In the genomic region with DNA sequence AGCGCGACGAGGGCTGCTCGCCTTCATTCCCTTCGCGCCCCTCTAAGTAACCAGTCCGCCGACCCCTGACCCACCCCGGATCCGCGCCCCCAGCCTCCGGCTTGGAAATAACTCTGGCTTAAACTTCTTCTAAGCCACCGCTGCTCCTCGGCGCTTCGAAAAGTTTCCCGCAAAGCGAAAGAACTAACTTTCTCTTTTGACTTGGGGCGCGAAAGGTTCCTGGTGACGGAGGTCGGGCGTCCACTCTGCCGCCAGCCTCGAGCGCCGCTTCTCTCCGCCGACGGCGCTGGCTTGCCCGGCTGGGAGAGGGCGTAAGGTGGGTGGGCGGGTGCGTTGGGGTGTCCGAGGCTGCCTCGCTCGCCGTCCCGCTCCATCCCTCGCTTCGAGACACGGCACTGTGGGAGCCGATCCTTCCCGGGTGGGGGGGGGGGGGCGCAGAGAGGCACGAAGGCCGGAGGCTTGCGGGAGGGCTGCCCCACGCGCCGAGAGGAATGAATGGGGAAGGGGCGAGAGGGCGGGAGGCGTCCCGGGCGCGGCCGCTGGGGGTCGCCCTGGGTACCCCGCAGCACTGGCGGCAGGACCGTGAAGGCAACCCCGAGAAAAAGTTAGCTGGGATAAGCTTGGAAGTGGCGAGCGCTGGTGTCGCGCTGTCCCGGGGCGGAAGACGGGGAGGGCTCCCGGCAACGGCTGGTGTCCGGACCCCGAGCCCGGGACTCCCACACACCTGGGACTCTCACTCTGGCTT, we compare ENCODE assay signal across 8 cellular contexts. TPM values are rescaled to one million over a fixed set of nuclear protein-coding genes. Genes with fewer than 3 reads are reported as not detected.
DNase-seq lines count a peak whose midpoint lies in the region; ATAC-seq, FAIRE-seq and TF ChIP-seq lines count a peak whose summit lies in the region.

No MANE protein-coding gene starts in this region.

- WGBS in esophagus muscularis mucosa: under 1% methylated on average over 32 of the region's 76 CpGs

- peak overlapping the region in 4 of 5 donors; percentile 84 to 93 (median 88) for H3K9ac ChIP-seq in subcutaneous abdominal adipose tissue (ENCODE audit: low read length in 5 of 5)

- intact Hi-C loops in esophagus muscularis mucosa (cut with DNase I): loop anchor here (5.0 kb wide), 2 partner anchors 42 to 132 kb away; no protein-coding TSS in a partner anchor

- peaks cover 0 to 33% (median 20%) of the 10 kb centered on the region in 4 donors for H3K27me3 ChIP-seq in esophagus muscularis mucosa
- peaks cover 12 to 41% (median 23%) of the 10 kb centered on the region in 5 donors for H3K27me3 ChIP-seq in subcutaneous abdominal adipose tissue (ENCODE audit: control insufficient read depth in 5 of 5, insufficient read depth in 4 of 5, low read length in 5 of 5)

- H3K4me3 ChIP-seq in esophagus muscularis mucosa (peak overlapping the region; percentile 69 to 90 (median 83)), subcutaneous abdominal adipose tissue (ENCODE audit: low read depth in 1 of 5, low read length in 5 of 5) (peak overlapping the region; percentile 79 to 94 (median 83))

- H3K36me3 ChIP-seq in esophagus muscularis mucosa (no peaks in the 10 kb centered on the region), subcutaneous abdominal adipose tissue (ENCODE audit: control insufficient read depth in 5 of 5, insufficient read depth in 5 of 5, low read length in 5 of 5) (no peaks in the 10 kb centered on the region)

- in situ Hi-C loops in G401 (cut with HindIII; ENCODE audit: low sequenced_read_pairs): no loop called here

- peak; percentile 24 for FAIRE-seq in GM12892 (lab: Jason Lieb, UNC)

- DNase-seq in GM12892 (ENCODE audit: insufficient read length) (peak; percentile 55), NCI-H2171 treated with DMSO at 0.1 percent for 48 hours (lab: John Stamatoyannopoulos, UW) (peak; percentile 54), activated T-cell treated with anti-CD3 and anti-CD28 coated beads for 48 hours (ENCODE audit: low read depth) (peak; percentile 47), esophagus muscularis mucosa (ENCODE audit: extremely low spot score) (no peak), myocyte (ENCODE audit: low read depth) (peak; percentile 59), G401 (ENCODE audit: low spot score) (no peak)

- H3K4me1 ChIP-seq in esophagus muscularis mucosa (peaks cover 40 to 56% (median 51%) of the 10 kb centered on the region in 4 donors), subcutaneous abdominal adipose tissue (ENCODE audit: control insufficient read depth in 5 of 5, insufficient read depth in 5 of 5, low read length in 5 of 5) (peaks cover 0 to 53% (median 39%) of the 10 kb centered on the region in 5 donors)

- TF ChIP-seq POLR2A in GM12892 (IDR thresholded peaks at IDR 0.05; ENCODE audit: low read depth, low read length) (no peak), esophagus muscularis mucosa (IDR thresholded peaks at IDR 0.05; ENCODE audit: low read depth) (no peak)

- H3K9me3 ChIP-seq in esophagus muscularis mucosa (no peaks in the 10 kb centered on the region), subcutaneous abdominal adipose tissue (ENCODE audit: control insufficient read depth in 5 of 5, low read length in 5 of 5) (no peaks in the 10 kb centered on the region)

- ATAC-seq in HG02678 (IDR thresholded peaks at IDR 0.05; ENCODE audit: unreplicated experiment): peak; percentile 24

- H3K27ac ChIP-seq in esophagus muscularis mucosa (replicated peaks in 1 of 4) (peak overlapping the region; percentile 98 to 100 (median 99)), subcutaneous abdominal adipose tissue (ENCODE audit: low read depth, low read length) (peak overlapping the region; percentile 70)

- no peak for TF ChIP-seq EP300 in esophagus muscularis mucosa (IDR thresholded peaks at IDR 0.05)

- TF ChIP-seq CTCF in esophagus muscularis mucosa (IDR thresholded peaks at IDR 0.05): peak; percentile 22 to 45 (median 41)

RNA-seq across cellular contexts. Expression of gene ATF3, which starts 0.6 kb away (rescaled TPM):
- polyA plus RNA-seq in GM12892 (2012; ENCODE audit: missing spikeins): 17.0 TPM
- total RNA-seq in esophagus muscularis mucosa (10 to 100 TPM in 1 of 4 donors, 1 to 10 TPM in 3; 2.9 to 29.7 (median 3.7) TPM), myocyte (2.9 and 3.3 TPM in 2 replicates)
- polyA plus RNA-seq in myocyte (2012): 5.8 TPM
- total RNA-seq in G401 (2014; rRNA removed; shearing (Covaris generic)): 51.7 and 59.9 TPM in 2 replicates

Comparison
In these comparisons a context has a peak if more than half of its experiments do, and no peak if none do; other contexts are left out.
1. DNase-seq: peak in GM12892 (single experiment), NCI-H2171 treated with DMSO at 0.1 percent for 48 hours (single experiment), activated T-cell treated with anti-CD3 and anti-CD28 coated beads for 48 hours (single experiment) and myocyte (single experiment); none in esophagus muscularis mucosa (single experiment) and G401 (single experiment).